In genomic region chr1:197692965-197693364, GRCh38 we compare ENCODE assay signal across 8 cellular contexts.
DNase-seq lines count a peak whose midpoint lies in the region; ATAC-seq and TF ChIP-seq lines count a peak whose summit lies in the region.

No MANE protein-coding gene starts in this region.

- H3K4ac ChIP-seq in mesenchymal stem cell (ENCODE audit: low read depth in 1 of 2, low read length in 2 of 2): no peak overlapping the region

- no peak for DNase-seq in GM06990 (ENCODE audit: extremely low read depth, insufficient read length)
- peak; percentile 6 for DNase-seq in HT1080 (ENCODE audit: low read depth)
- DNase-seq in astrocyte of the hippocampus (ENCODE audit: low read depth, low spot score): peak; percentile 12
- DNase-seq in mesenchymal stem cell: peak; percentile 29
- DNase-seq in NCI-H2029 treated with DMSO at 0.1 percent for 48 hours (lab: John Stamatoyannopoulos, UW): no peak
- DNase-seq in hepatic stellate cell (ENCODE audit: low spot score): no peak
- DNase-seq in WERI-Rb-1: no peak

- H3K4me1 ChIP-seq in mesenchymal stem cell (ENCODE audit: control insufficient read depth, insufficient read depth, low read depth, low read length): no peaks in the 10 kb centered on the region

- H2AFZ ChIP-seq in mesenchymal stem cell (ENCODE audit: low read depth, low read length): no peak overlapping the region

- H2BK5ac ChIP-seq in mesenchymal stem cell (ENCODE audit: low read depth, low read length, poor library complexity, severe bottlenecking): no peak overlapping the region

- no peak overlapping the region for H4K91ac ChIP-seq in mesenchymal stem cell (ENCODE audit: low read length)

- ATAC-seq in HG03108 (IDR thresholded peaks at IDR 0.05; ENCODE audit: unreplicated experiment): no peak

- no peak overlapping the region for H3K27ac ChIP-seq in mesenchymal stem cell (ENCODE audit: low read length, poor library complexity, severe bottlenecking)
- no peak overlapping the region for H3K27ac ChIP-seq in WERI-Rb-1

- H3K18ac ChIP-seq in mesenchymal stem cell (ENCODE audit: low read depth in 1 of 2, low read length in 2 of 2): no peak overlapping the region

- no peak overlapping the region for H3K9ac ChIP-seq in mesenchymal stem cell (ENCODE audit: low read length)

- H3K79me1 ChIP-seq in mesenchymal stem cell (replicated peaks; ENCODE audit: low read length, poor library complexity, severe bottlenecking): peaks cover 3% of the 10 kb centered on the region

- no peak overlapping the region for H3K14ac ChIP-seq in mesenchymal stem cell (ENCODE audit: low read length in 2 of 2)

- H2BK120ac ChIP-seq in mesenchymal stem cell (ENCODE audit: low read depth, low read length): no peak overlapping the region

- H3K9me3 ChIP-seq in mesenchymal stem cell (ENCODE audit: control insufficient read depth, low read length) (peaks cover 11% of the 10 kb centered on the region), WERI-Rb-1 (ENCODE audit: severe bottlenecking) (peaks cover 7% of the 10 kb centered on the region)

- peak; percentile 39 for TF ChIP-seq CTCF in GM06990 (IDR thresholded peaks at IDR 0.05; ENCODE audit: insufficient read depth, low read length, poor library complexity, severe bottlenecking)
- no peak for TF ChIP-seq CTCF in WERI-Rb-1 (IDR thresholded peaks at IDR 0.05; ENCODE audit: low read depth, low read length)

- H3K4me2 ChIP-seq in mesenchymal stem cell (ENCODE audit: low read length, poor library complexity, severe bottlenecking): no peak overlapping the region

- no peak overlapping the region for H2AK5ac ChIP-seq in mesenchymal stem cell (ENCODE audit: low read length, severe bottlenecking)

- H2BK12ac ChIP-seq in mesenchymal stem cell (ENCODE audit: low read length in 2 of 2): no peak overlapping the region

- H2BK15ac ChIP-seq in mesenchymal stem cell (ENCODE audit: low read depth, poor library complexity, severe bottlenecking): no peak overlapping the region

- H3K4me3 ChIP-seq in GM06990 (replicated peaks; ENCODE audit: low read depth, low read length) (no peak overlapping the region), mesenchymal stem cell (ENCODE audit: insufficient read depth in 1 of 2, low read depth in 1 of 2, low read length in 2 of 2) (no peak overlapping the region), WERI-Rb-1 (ENCODE audit: low read depth, low read length) (no peak overlapping the region)

- H3K27me3 ChIP-seq in GM06990 (replicated peaks; ENCODE audit: control insufficient read depth, insufficient read depth, low read length) (no peaks in the 10 kb centered on the region), mesenchymal stem cell (ENCODE audit: control insufficient read depth in 1 of 2, insufficient read depth in 1 of 2, low read length in 2 of 2) (no peaks in the 10 kb centered on the region), WERI-Rb-1 (ENCODE audit: insufficient read depth, low read depth, severe bottlenecking) (no peaks in the 10 kb centered on the region)

- H3K23ac ChIP-seq in mesenchymal stem cell (ENCODE audit: low read length in 2 of 2): no peak overlapping the region

- no peaks in the 10 kb centered on the region for H3K36me3 ChIP-seq in GM06990 (ENCODE audit: control insufficient read depth, insufficient read depth, low read length)
- H3K36me3 ChIP-seq in mesenchymal stem cell (ENCODE audit: control insufficient read depth in 1 of 2, insufficient read depth in 2 of 2, low read depth in 1 of 2, low read length in 2 of 2): peaks cover 0 to 11% of the 10 kb centered on the region in 2 experiments
- no peaks in the 10 kb centered on the region; the same call in 1 of the 2 replicates for H3K36me3 ChIP-seq in WERI-Rb-1

- H4K8ac ChIP-seq in mesenchymal stem cell (ENCODE audit: low read length): no peak overlapping the region

Comparison
In these comparisons a context has a peak if more than half of its experiments do, and no peak if none do; other contexts are left out.
1. DNase-seq: peak in HT1080 (single experiment), astrocyte of the hippocampus (single experiment) and mesenchymal stem cell (single experiment); none in GM06990 (single experiment), NCI-H2029 treated with DMSO at 0.1 percent for 48 hours (single experiment), hepatic stellate cell (single experiment) and WERI-Rb-1 (single experiment).